ENCODE assay signal across 1 cellular context in the genomic region with DNA sequence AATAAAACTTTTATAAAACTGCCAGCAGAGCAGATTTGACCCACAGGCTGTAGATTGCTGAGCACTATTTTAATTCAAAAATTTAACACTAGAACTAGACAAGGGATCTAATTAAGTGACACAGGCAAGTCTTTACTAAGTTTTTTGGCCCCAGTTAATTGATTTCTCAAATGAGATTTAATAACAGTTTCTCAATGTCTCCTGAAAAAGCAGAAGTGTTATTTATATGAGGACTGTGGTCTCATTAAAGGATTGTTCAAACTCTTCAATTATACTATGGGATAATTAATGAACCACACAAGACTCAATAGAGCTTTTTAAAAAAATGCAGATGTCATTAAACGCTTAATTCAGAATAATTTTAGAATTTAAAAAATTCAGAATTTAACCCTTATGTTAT.
TF ChIP-seq lines count a peak whose summit lies in the region.

No MANE protein-coding gene starts in this region.

TF ChIP-seq in IMR-90, 13 proteins besides CTCF, POLR2A, EP300 and RAD21:
- TF ChIP-seq ELK1 (IDR thresholded peaks at IDR 0.05; ENCODE audit: borderline replicate concordance, low read depth, low read length) (no peak), SMC3 (IDR thresholded peaks at IDR 0.05; ENCODE audit: low read depth, low read length) (no peak), MAFK (IDR thresholded peaks at IDR 0.05; ENCODE audit: low read depth, low read length) (no peak)
